ENCODE assay signal across 8 cellular contexts in genomic region chr14:39426605-39427004, GRCh38. TPM values are rescaled to one million over a fixed set of nuclear protein-coding genes. Genes with fewer than 3 reads are reported as not detected.
DNase-seq lines count a peak whose midpoint lies in the region; ATAC-seq and TF ChIP-seq lines count a peak whose summit lies in the region.

No MANE protein-coding gene starts in this region.

- H3K27me3 Mint-ChIP-seq in activated naive CD8-positive, alpha-beta T cell: no peaks in the 10 kb centered on the region

- no peak overlapping the region for H2AK5ac ChIP-seq in mesendoderm (ENCODE audit: low read length)

- H3K18ac ChIP-seq in mesendoderm (ENCODE audit: low read length): no peak overlapping the region

- no peaks in the 10 kb centered on the region for H3K27me3 ChIP-seq in mesendoderm (ENCODE audit: insufficient read depth, low read length, poor library complexity)
- no peaks in the 10 kb centered on the region for H3K27me3 ChIP-seq in tibial artery

- H2BK120ac ChIP-seq in mesendoderm (ENCODE audit: low read depth, low read length): no peak overlapping the region

- H3K4ac ChIP-seq in mesendoderm (ENCODE audit: low read depth, low read length): no peak overlapping the region

- peaks cover 80% of the 10 kb centered on the region for H3K4me1 Mint-ChIP-seq in activated naive CD8-positive, alpha-beta T cell (ENCODE audit: low read depth)

- H3K4me1 ChIP-seq in mesendoderm (ENCODE audit: control insufficient read depth, low read depth, low read length) (peaks cover 2% of the 10 kb centered on the region), tibial artery (peaks cover 0 to 88% (median 36%) of the 10 kb centered on the region in 4 donors)

- H3K79me2 ChIP-seq in mesendoderm (ENCODE audit: control insufficient read depth, insufficient read depth, low read length): peaks cover 12% of the 10 kb centered on the region

- no peak overlapping the region for H3K4me2 ChIP-seq in mesendoderm (ENCODE audit: low read length)

- H3K9me3 ChIP-seq in tibial artery: no peaks in the 10 kb centered on the region

- no peak overlapping the region for H2BK5ac ChIP-seq in mesendoderm (ENCODE audit: low read length)

- H3K36me3 ChIP-seq in mesendoderm (ENCODE audit: control insufficient read depth, insufficient read depth, low read length) (no peaks in the 10 kb centered on the region), tibial artery (no peaks in the 10 kb centered on the region)

- no peak overlapping the region for H3K23ac ChIP-seq in mesendoderm (ENCODE audit: low read length)

- DNase-seq in NCI-H146 (lab: John Stamatoyannopoulos, UW) (peak; percentile 5), NCI-H146 treated with DMSO at 0.1 percent for 48 hours (lab: John Stamatoyannopoulos, UW; ENCODE audit: unreplicated experiment) (no peak), LNCaP clone FGC (ENCODE audit: low read depth) (no peak), mesendoderm (peak; percentile 50), tibial artery (no peak)

- H2BK15ac ChIP-seq in mesendoderm (replicated peaks; ENCODE audit: low read depth): no peak overlapping the region

- H3K9ac ChIP-seq in mesendoderm (ENCODE audit: low read length): no peak overlapping the region

- no peak overlapping the region for H4K5ac ChIP-seq in mesendoderm (ENCODE audit: low read length)

- peak overlapping the region; percentile 47 for H3K27ac Mint-ChIP-seq in activated naive CD8-positive, alpha-beta T cell

- H4K8ac ChIP-seq in mesendoderm (ENCODE audit: low read depth, low read length): no peak overlapping the region

- H3K56ac ChIP-seq in mesendoderm (ENCODE audit: low read length): no peak overlapping the region

- H3K4me3 Mint-ChIP-seq in activated naive CD8-positive, alpha-beta T cell: peak overlapping the region; percentile 62

- H3K9me3 Mint-ChIP-seq in activated naive CD8-positive, alpha-beta T cell (ENCODE audit: low read depth): no peaks in the 10 kb centered on the region

- H3K36me3 Mint-ChIP-seq in activated naive CD8-positive, alpha-beta T cell: peaks cover 4% of the 10 kb centered on the region

- no peak for ATAC-seq in GM21390 (IDR thresholded peaks at IDR 0.05; ENCODE audit: unreplicated experiment)
- ATAC-seq in GM19455 (IDR thresholded peaks at IDR 0.05; ENCODE audit: unreplicated experiment): no peak

- peak; percentile 59 for TF ChIP-seq CTCF in LNCaP clone FGC (IDR thresholded peaks at IDR 0.05; ENCODE audit: control insufficient read depth, extremely low read depth, insufficient read depth)
- TF ChIP-seq CTCF in tibial artery (IDR thresholded peaks at IDR 0.05): peak in 1 of 2 experiments; percentile 25

- no CpG with 5 or more reads among the region's 7 CpGs for WGBS in mesendoderm (ENCODE audit: extremely low coverage, insufficient coverage, low lambda C conversion rate)

- H3K4me3 ChIP-seq in LNCaP clone FGC (ENCODE audit: low read depth, low read length) (no peak overlapping the region), mesendoderm (ENCODE audit: low read length) (no peak overlapping the region), tibial artery (no peak overlapping the region)

- peaks cover 12% of the 10 kb centered on the region for H3K79me1 ChIP-seq in mesendoderm (ENCODE audit: low read length)

- H3K27ac ChIP-seq in mesendoderm (ENCODE audit: low read depth, low read length) (no peak overlapping the region), tibial artery (no peak overlapping the region)

- intact Hi-C loops in tibial artery (cut with DNase I; ENCODE audit: low total_unique reads): no loop called here

RNA-seq across cellular contexts. Expression of gene FBXO33, which starts 5.6 kb away (rescaled TPM):
- 9.6 TPM for polyA plus RNA-seq in mesendoderm (2013, experiment 1 of 2)
- polyA plus RNA-seq in mesendoderm (2013, experiment 2 of 2): 9.3 TPM

Comparison
In these comparisons a context has a peak if more than half of its experiments do, and no peak if none do; other contexts are left out.
1. DNase-seq: peak in NCI-H146 (single experiment) and mesendoderm (single experiment); none in NCI-H146 treated with DMSO at 0.1 percent for 48 hours (single experiment), LNCaP clone FGC (single experiment) and tibial artery (0 of 2).